ENCODE assay signal across 21 cellular contexts in the genomic region with DNA sequence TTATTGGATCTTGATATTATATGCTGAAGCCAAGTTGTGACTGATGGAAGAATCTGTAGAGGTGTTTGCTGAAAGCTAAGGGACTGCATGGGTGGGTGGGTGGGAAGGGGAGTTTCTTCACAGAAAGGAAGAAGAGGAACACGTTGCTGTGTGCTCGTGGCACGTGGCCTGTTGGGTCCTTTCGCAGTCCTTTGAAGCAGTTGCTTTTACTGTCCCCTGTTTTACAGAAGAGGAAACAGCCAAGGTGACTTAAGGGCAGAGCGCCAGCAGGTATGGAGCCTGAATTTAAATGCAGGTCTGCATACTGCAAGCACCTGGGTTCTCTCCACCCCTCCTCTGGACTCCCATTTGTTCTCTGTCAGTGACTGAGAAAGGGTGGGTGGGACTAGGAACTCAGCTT. TPM values are rescaled to one million over a fixed set of nuclear protein-coding genes. Genes with fewer than 3 reads are reported as not detected.
DNase-seq lines count a peak whose midpoint lies in the region; ATAC-seq, FAIRE-seq and TF ChIP-seq lines count a peak whose summit lies in the region.
"Had no signal": no experiment of that assay in that cellular context is flagged by ENCODE, and none has a peak within 500 bp of the region (broad histone marks: within the 10 kb centered on the region; RNA-seq: fewer than 3 reads in every experiment).

No MANE protein-coding gene starts in this region.

- no peaks in the 10 kb centered on the region for H3K79me2 ChIP-seq in HepG2 (ENCODE audit: insufficient read depth, low read length)

- H3K4me3 ChIP-seq in HepG2 (replicated peaks in 1 of 3; ENCODE audit: insufficient read depth in 1 of 3, low read depth in 2 of 3, low read length in 3 of 3): no peak overlapping the region
- H3K4me3 ChIP-seq in right lobe of liver: no peak overlapping the region
- H3K4me3 ChIP-seq in endodermal cell (ENCODE audit: low read length): no peak overlapping the region
- H3K4me3 ChIP-seq: GM23248 had no signal

- no peak overlapping the region for H3K4me3 Mint-ChIP-seq in WTC11
- H3K4me3 Mint-ChIP-seq in endodermal cell: no peak overlapping the region
- H3K4me3 Mint-ChIP-seq: CD4-positive, alpha-beta T cell had no signal

- no peak overlapping the region for H2AFZ ChIP-seq in HepG2 (ENCODE audit: low read length)
- H2AFZ ChIP-seq: GM23248 had no signal

- H3K27me3 Mint-ChIP-seq in WTC11 (ENCODE audit: low read depth) (no peaks in the 10 kb centered on the region), endodermal cell (ENCODE audit: insufficient read depth) (peaks cover 5% of the 10 kb centered on the region)

- H4K20me1 ChIP-seq in HepG2 (ENCODE audit: insufficient read depth, low read length): no peaks in the 10 kb centered on the region

- no peaks in the 10 kb centered on the region for H3K36me3 Mint-ChIP-seq in WTC11
- no peaks in the 10 kb centered on the region for H3K36me3 Mint-ChIP-seq in endodermal cell (ENCODE audit: low read depth)

- H3K4me1 Mint-ChIP-seq in WTC11 (peaks cover 3% of the 10 kb centered on the region; the same call in 1 of the 2 replicates), endodermal cell (no peaks in the 10 kb centered on the region)

- TF ChIP-seq POLR2A in HepG2 (IDR thresholded peaks at IDR 0.05; ENCODE audit: insufficient read depth in 1 of 2, low read depth in 2 of 2, low read length in 2 of 2): no peak
- TF ChIP-seq POLR2A in right lobe of liver (IDR thresholded peaks at IDR 0.05): no peak

- H3K27me3 ChIP-seq in HepG2 (ENCODE audit: control insufficient read depth in 1 of 2, insufficient read depth in 2 of 2, low read length in 2 of 2): peaks cover 0 to 23% of the 10 kb centered on the region in 2 experiments; a peak in 2 of 5 replicates
- H3K27me3 ChIP-seq in right lobe of liver: no peaks in the 10 kb centered on the region
- H3K27me3 ChIP-seq in endodermal cell (ENCODE audit: control insufficient read depth, insufficient read depth, low read length, poor library complexity, severe bottlenecking): no peaks in the 10 kb centered on the region

- POLR2A ChIA-PET in HepG2 (lab: Yijun Ruan, JAX): no interaction called here
- POLR2A ChIA-PET in WTC11 (lab: Charles Lee): no interaction called here

- H3K9me3 Mint-ChIP-seq in WTC11: no peaks in the 10 kb centered on the region
- H3K9me3 Mint-ChIP-seq in endodermal cell: no peaks in the 10 kb centered on the region
- H3K9me3 Mint-ChIP-seq: CD4-positive, alpha-beta T cell had no signal

- H3K27ac ChIP-seq in HepG2 (ENCODE audit: extremely low read length, insufficient read depth, low read length) (no peak overlapping the region), right lobe of liver (no peak overlapping the region), endodermal cell (ENCODE audit: low read depth, low read length) (no peak overlapping the region)
- H3K27ac ChIP-seq: C4-2B, GM23248 had no signal

- no peak for FAIRE-seq in HepG2 (lab: Jason Lieb, UNC)
- FAIRE-seq: GM12892, GM18507 had no signal

- no peak for TF ChIP-seq EP300 in HepG2 (IDR thresholded peaks at IDR 0.05; ENCODE audit: low read depth in 2 of 2, low read length in 2 of 2)
- no peak for TF ChIP-seq EP300 in HepG2 (CRISPR knock-in tag; IDR thresholded peaks at IDR 0.05; ENCODE audit: borderline replicate concordance)

- TF ChIP-seq CTCF in HepG2 (CRISPR knock-in tag; IDR thresholded peaks at IDR 0.05) (no peak), right lobe of liver (IDR thresholded peaks at IDR 0.05) (no peak), WTC11 (IDR thresholded peaks at IDR 0.05) (no peak), endodermal cell (conservative IDR thresholded peaks at IDR 0.05) (no peak)

- DNase-seq in HepG2 (ENCODE audit: low spot score): no peak
- DNase-seq in right lobe of liver: no peak
- DNase-seq in WTC11 (ENCODE audit: low spot score): no peak
- peak; percentile 41 for DNase-seq in endodermal cell
- no peak for DNase-seq in amniotic stem cell (lab: John Stamatoyannopoulos, UW)
- no peak for DNase-seq in AG08396 (ENCODE audit: low spot score)
- DNase-seq: AML-193; Caco-2; CD4-positive, alpha-beta T cell; DMS153; DMS79; GDM1; GM23248; H7 had no signal

- intact Hi-C loops in HepG2 (cut with micrococcal nuclease; ENCODE audit: unreplicated experiment) (no loop called here), right lobe of liver (cut with DNase I) (loop anchor here in 1 of 2 donors (10.0 kb wide), 1 partner anchor 221 kb away; no protein-coding TSS in a partner anchor)

- H3K9me3 ChIP-seq in HepG2 (ENCODE audit: low read length) (no peaks in the 10 kb centered on the region), right lobe of liver (no peaks in the 10 kb centered on the region), endodermal cell (ENCODE audit: control insufficient read depth, low read length) (no peaks in the 10 kb centered on the region)
- H3K9me3 ChIP-seq: Caco-2 had no signal

- in situ Hi-C loops in HepG2 (cut with HindIII; ENCODE audit: extremely low pct_ligation_motif_present, low pct_unique_long_range_greater_than_20kb): no loop called here

- H3K9ac ChIP-seq in HepG2 (ENCODE audit: insufficient read depth, low read depth, low read length): no peak overlapping the region
- no peak overlapping the region for H3K9ac ChIP-seq in endodermal cell (ENCODE audit: extremely low read depth, low read length, poor library complexity, severe bottlenecking)
- H3K9ac ChIP-seq: GM23248 had no signal

- H3K4me1 ChIP-seq in HepG2 (ENCODE audit: insufficient read depth, low read length): peaks cover 29% of the 10 kb centered on the region
- H3K4me1 ChIP-seq in right lobe of liver: peaks cover 0 to 19% (median 9%) of the 10 kb centered on the region in 4 donors
- no peaks in the 10 kb centered on the region for H3K4me1 ChIP-seq in endodermal cell (ENCODE audit: control insufficient read depth, insufficient read depth, low read length)

- CTCF ChIA-PET in HepG2 (lab: Yijun Ruan, JAX; ENCODE audit: low intra/inter-chr PET ratio, low total read pairs): no interaction called here
- CTCF ChIA-PET in WTC11 (lab: Charles Lee): interaction anchor here (1.1 to 1.8 kb wide), 4 partner anchors 9 to 225 kb away, joined by 3 to 7 read pairs (median 4); no protein-coding TSS in a partner anchor

- ATAC-seq in HepG2 (no peak), right lobe of liver (no peak), WTC11 (peak; percentile 31; the same call in 1 of the 2 replicates), HG03280 (IDR thresholded peaks at IDR 0.05; ENCODE audit: unreplicated experiment) (no peak)

- H3K4me2 ChIP-seq in HepG2 (ENCODE audit: low read depth, low read length): no peak overlapping the region

- no TSS peak for BruUV-seq in HepG2 (replicated peaks; lab: Mats Ljungman, UMichigan)

- no peak for TF ChIP-seq RAD21 in HepG2 (CRISPR knock-in tag; IDR thresholded peaks at IDR 0.05)

- 42% methylated on average over 5 of the region's 5 CpGs for WGBS in HepG2 (ENCODE audit: low lambda C conversion rate)
- 23% methylated on average over 3 of the region's 5 CpGs for WGBS in right lobe of liver (ENCODE audit: insufficient coverage, low coverage, low lambda C conversion rate, missing lambda C conversion rate)
- 89% methylated on average over 5 of the region's 5 CpGs; no CpG with 5 or more reads in 1 of the 2 experiments for WGBS in endodermal cell (ENCODE audit: insufficient coverage in 1 of 2, insufficient read length in 1 of 2), 2 experiments

- no peak overlapping the region for H3K27ac Mint-ChIP-seq in WTC11
- no peak overlapping the region for H3K27ac Mint-ChIP-seq in endodermal cell
- H3K27ac Mint-ChIP-seq: CD4-positive, alpha-beta T cell had no signal

- H3K36me3 ChIP-seq in HepG2 (replicated peaks in 1 of 2; ENCODE audit: control insufficient read depth in 1 of 2, insufficient read depth in 2 of 2, low read length in 2 of 2): no peaks in the 10 kb centered on the region
- H3K36me3 ChIP-seq in right lobe of liver: no peaks in the 10 kb centered on the region
- H3K36me3 ChIP-seq in endodermal cell (ENCODE audit: control insufficient read depth, insufficient read depth, low read length): no peaks in the 10 kb centered on the region

TF ChIP-seq in WTC11, 78 proteins besides CTCF, POLR2A, EP300 and RAD21 (continues in another document):
- TF ChIP-seq E2F4 (CRISPR knock-in tag; IDR thresholded peaks at IDR 0.05; ENCODE audit: borderline replicate concordance, low read depth): no peak

RNA-seq across cellular contexts. Expression of gene PRR23C, which starts 59.4 kb away (rescaled TPM):
- total RNA-seq in HepG2 (2016; rRNA removed; fragmentation: Illumina TruSeq; extraction: Trizol): not detected in 2 replicates
- total RNA-seq in HepG2 (2016; cell fraction: cytosol; rRNA removed; fragmentation: Illumina TruSeq; extraction: Trizol; ENCODE audit: low read depth): not detected in 2 replicates
- total RNA-seq in HepG2 (2016; cell fraction: insoluble cytoplasmic fraction; rRNA removed; fragmentation: Illumina TruSeq; extraction: Trizol): not detected in 2 replicates
- total RNA-seq in HepG2 (2016; cell fraction: membrane; rRNA removed; fragmentation: Illumina TruSeq; extraction: Trizol): not detected in 2 replicates
- total RNA-seq in HepG2 (2016; cell fraction: nucleus; rRNA removed; fragmentation: Illumina TruSeq; extraction: Trizol): not detected in 2 replicates
- not detected in 2 replicates for polyA plus RNA-seq in HepG2 (2011; rRNA removed)
- polyA plus RNA-seq in HepG2 (2011; cell fraction: cytosol; rRNA removed): not detected in 2 replicates
- not detected in 2 replicates for polyA plus RNA-seq in HepG2 (2011; cell fraction: nucleus; rRNA removed)
- not detected in 2 replicates for polyA plus RNA-seq in HepG2 (2012)
- polyA plus RNA-seq in HepG2 (2016; cell fraction: cytosol; fragmentation: Illumina TruSeq; extraction: Trizol; ENCODE audit: low read depth): not detected in 2 replicates
- polyA plus RNA-seq in HepG2 (2016; cell fraction: insoluble cytoplasmic fraction; fragmentation: Illumina TruSeq; extraction: Trizol; ENCODE audit: low read depth): not detected in 2 replicates
- not detected in 2 replicates for polyA plus RNA-seq in HepG2 (2016; cell fraction: membrane; fragmentation: Illumina TruSeq; extraction: Trizol; ENCODE audit: low read depth)
- polyA plus RNA-seq in HepG2 (2016; cell fraction: nucleus; fragmentation: Illumina TruSeq; extraction: Trizol; ENCODE audit: insufficient read depth, low read depth): not detected in 2 replicates
- not detected in 2 replicates for polyA minus RNA-seq in HepG2 (2011; rRNA and poly(A)+ RNA removed; ENCODE audit: low replicate concordance)
- polyA minus RNA-seq in HepG2 (2011; cell fraction: cytosol; rRNA and poly(A)+ RNA removed): not detected in 2 replicates
- not detected in 2 replicates for polyA minus RNA-seq in HepG2 (2011; cell fraction: nucleus; rRNA and poly(A)+ RNA removed)
- not detected for total RNA-seq in right lobe of liver
- not detected in 3 replicates for total RNA-seq in WTC11 (2021)
- total RNA-seq in endodermal cell: not detected
- polyA plus RNA-seq in endodermal cell (2013, experiment 1 of 2): not detected
- not detected for polyA plus RNA-seq in endodermal cell (2013, experiment 2 of 2)
- total RNA-seq: A172; Caco-2; CD4-positive, alpha-beta T cell; Daoy; GM23248; H7 had no signal
- polyA plus RNA-seq: BJ, GM23248 had no signal
